ENCODE assay signal across 18 cellular contexts in genomic region chr2:120277505-120278205, GRCh38. TPM values are rescaled to one million over a fixed set of nuclear protein-coding genes. Genes with fewer than 3 reads are reported as not detected.
DNase-seq lines count a peak whose midpoint lies in the region; ATAC-seq, FAIRE-seq and TF ChIP-seq lines count a peak whose summit lies in the region.
"Had no signal": no experiment of that assay in that cellular context is flagged by ENCODE, and none has a peak within 500 bp of the region (broad histone marks: within the 10 kb centered on the region; RNA-seq: fewer than 3 reads in every experiment).

No MANE protein-coding gene starts in this region.

- no peak overlapping the region for H2AFZ ChIP-seq in neural progenitor cell (replicated peaks)
- H2AFZ ChIP-seq: GM23248 had no signal

- H3K4me3 ChIP-seq in HEK293 (ENCODE audit: low read depth, low read length) (no peak overlapping the region), neural progenitor cell (no peak overlapping the region)
- H3K4me3 ChIP-seq: A549, GM23248 had no signal

- peaks cover 30% of the 10 kb centered on the region for H3K79me2 ChIP-seq in neural progenitor cell (ENCODE audit: low read depth)

- CTCF ChIA-PET in HEK293 (lab: Yijun Ruan, JAX) (interaction anchor here (0.8 kb wide), 1 partner anchor 75 kb away, joined by 3 read pairs; no protein-coding TSS in a partner anchor), WTC11 (lab: Charles Lee) (interaction anchor here (1.1 to 1.6 kb wide), 2 partner anchors 14 to 36 kb away, joined by 3 to 7 read pairs; no protein-coding TSS in a partner anchor)

- H3K36me3 ChIP-seq in HEK293 (ENCODE audit: control insufficient read depth in 2 of 2, insufficient read depth in 1 of 2, low read length in 2 of 2) (peaks cover 0 to 15% of the 10 kb centered on the region in 2 experiments; a peak in 1 of 3 replicates), neural progenitor cell (no peaks in the 10 kb centered on the region)
- H3K36me3 ChIP-seq: BE2C had no signal

- H3F3A ChIP-seq in neural progenitor cell (ENCODE audit: low read depth), result peaks cover 19% of the 10 kb centered on the region

- H4K20me1 ChIP-seq in neural progenitor cell (ENCODE audit: low read depth), result peaks cover 19% of the 10 kb centered on the region

- H3K4me2 ChIP-seq in neural progenitor cell, result peak overlapping the region; percentile 70
- H3K4me2 ChIP-seq: A549 had no signal

- ATAC-seq in WTC11, result no peak
- ATAC-seq in esophagus mucosa, result no peak
- ATAC-seq: A549 had no signal

- H3K27ac Mint-ChIP-seq in WTC11 (no peak overlapping the region), neural progenitor cell (no peak overlapping the region)
- H3K27ac Mint-ChIP-seq: CD4-positive, alpha-beta memory T cell had no signal

- H3K36me3 Mint-ChIP-seq in WTC11, result peaks cover 21% of the 10 kb centered on the region
- peaks cover 15% of the 10 kb centered on the region for H3K36me3 Mint-ChIP-seq in neural progenitor cell

- H3K27me3 Mint-ChIP-seq in WTC11 (ENCODE audit: low read depth) (peaks cover 3% of the 10 kb centered on the region; the same call in 1 of the 2 replicates), neural progenitor cell (ENCODE audit: insufficient read depth, low read depth) (peaks cover 3% of the 10 kb centered on the region)
- H3K27me3 Mint-ChIP-seq: CD4-positive, alpha-beta memory T cell had no signal

- no peak overlapping the region for H3K27ac ChIP-seq in HEK293 (ENCODE audit: extremely low read depth, low read depth, low read length)
- peak overlapping the region; percentile 91 for H3K27ac ChIP-seq in neural progenitor cell
- H3K27ac ChIP-seq in caudate nucleus (ENCODE audit: low read depth, low read length), result no peak overlapping the region
- H3K27ac ChIP-seq: A549, C4-2B, GM23248 had no signal

- no peaks in the 10 kb centered on the region for H3K27me3 ChIP-seq in neural progenitor cell
- H3K27me3 ChIP-seq: BE2C had no signal

- POLR2A ChIA-PET in HEK293 (lab: Yijun Ruan, JAX) (no interaction called here), WTC11 (lab: Charles Lee) (no interaction called here)

- no peak for TF ChIP-seq CTCF in HEK293 (tag by site-specific recombination; IDR thresholded peaks at IDR 0.05)
- TF ChIP-seq CTCF in WTC11 (IDR thresholded peaks at IDR 0.05), result no peak
- TF ChIP-seq CTCF in neural progenitor cell (IDR thresholded peaks at IDR 0.05), result no peak

- H3K4me3 Mint-ChIP-seq in WTC11, result no peak overlapping the region
- no peak overlapping the region for H3K4me3 Mint-ChIP-seq in neural progenitor cell
- H3K4me3 Mint-ChIP-seq: CD4-positive, alpha-beta memory T cell had no signal

- H3K4me1 ChIP-seq in HEK293 (ENCODE audit: control insufficient read depth, insufficient read depth, low read length) (no peaks in the 10 kb centered on the region), neural progenitor cell (peaks cover 20% of the 10 kb centered on the region)
- H3K4me1 ChIP-seq: A549, BE2C had no signal

- peak; percentile 96 for FAIRE-seq in urothelium cell line (lab: Jason Lieb, UNC)
- FAIRE-seq: A549, D721Med, G401.6 had no signal

- H3K9me3 ChIP-seq in HEK293 (ENCODE audit: control insufficient read depth, insufficient read depth, low read depth, low read length) (no peaks in the 10 kb centered on the region), neural progenitor cell (ENCODE audit: low read depth) (no peaks in the 10 kb centered on the region)
- H3K9me3 ChIP-seq: A549, BE2C had no signal

- H3K4me1 Mint-ChIP-seq in WTC11, result peaks cover 2% of the 10 kb centered on the region; the same call in 1 of the 2 replicates
- peaks cover 3% of the 10 kb centered on the region for H3K4me1 Mint-ChIP-seq in neural progenitor cell

- DNase-seq in WTC11 (ENCODE audit: low spot score) (no peak), neural progenitor cell (ENCODE audit: low spot score) (no peak), urothelium cell line (ENCODE audit: low spot score) (no peak), caudate nucleus (lab: John Stamatoyannopoulos, UW) (no peak)
- no peak for DNase-seq in central memory CD4-positive, alpha-beta T cell
- DNase-seq: BE2C; CD4-positive, alpha-beta memory T cell; DMS153; DMS79 treated with DMSO at 0.1 percent for 48 hours; EL; GM23248; H7 had no signal

- H3K9me3 Mint-ChIP-seq in WTC11, result peaks cover 34% of the 10 kb centered on the region
- H3K9me3 Mint-ChIP-seq in neural progenitor cell, result peaks cover 7% of the 10 kb centered on the region

- no peak overlapping the region for H3K9ac ChIP-seq in neural progenitor cell
- H3K9ac ChIP-seq: GM23248 had no signal

TF ChIP-seq in HEK293, 187 proteins besides CTCF, POLR2A, EP300 and RAD21 (continues in another document):
- TF ChIP-seq ZNF18 (tag by site-specific recombination; IDR thresholded peaks at IDR 0.05) (peak; percentile 94), ZNF707 (tag by site-specific recombination; IDR thresholded peaks at IDR 0.05) (no peak), BCL11A (tag by site-specific recombination; IDR thresholded peaks at IDR 0.05; ENCODE audit: low read depth) (no peak), ZBTB8A (tag by site-specific recombination; IDR thresholded peaks at IDR 0.05) (no peak), ZNF571 (tag by site-specific recombination; IDR thresholded peaks at IDR 0.05) (no peak), ZSCAN16 (tag by site-specific recombination; IDR thresholded peaks at IDR 0.05) (no peak), RBAK (tag by site-specific recombination; IDR thresholded peaks at IDR 0.05) (no peak)

TF ChIP-seq in WTC11, 78 proteins besides CTCF, POLR2A, EP300 and RAD21:
- TF ChIP-seq ZBTB43 (CRISPR knock-in tag; IDR thresholded peaks at IDR 0.05) (peak; percentile 98), NFE2L1 (CRISPR knock-in tag; IDR thresholded peaks at IDR 0.05) (peak; percentile 34; the same call in 1 of the 2 replicates), PRDM15 (CRISPR knock-in tag; IDR thresholded peaks at IDR 0.05) (no peak)

RNA-seq across cellular contexts. Expression of gene RALB, which starts 25.0 kb away (rescaled TPM):
- 17.1 to 18.0 TPM (median 17.9 TPM) in 3 replicates for total RNA-seq in WTC11 (2021)
- total RNA-seq in neural progenitor cell (ENCODE audit: low replicate concordance), result 55.3 and 79.8 TPM in 2 replicates
- 81.2 TPM for total RNA-seq in esophagus mucosa

RNA-seq across cellular contexts. Expression of gene TMEM185B, which starts 54.5 kb away (rescaled TPM):
- total RNA-seq in WTC11 (2021), result 9.9 to 14.9 TPM (median 14.3 TPM) in 3 replicates
- total RNA-seq in neural progenitor cell (ENCODE audit: low replicate concordance), result 11.1 and 15.3 TPM in 2 replicates
- total RNA-seq in esophagus mucosa, result 20.3 TPM
